In the genomic region with DNA sequence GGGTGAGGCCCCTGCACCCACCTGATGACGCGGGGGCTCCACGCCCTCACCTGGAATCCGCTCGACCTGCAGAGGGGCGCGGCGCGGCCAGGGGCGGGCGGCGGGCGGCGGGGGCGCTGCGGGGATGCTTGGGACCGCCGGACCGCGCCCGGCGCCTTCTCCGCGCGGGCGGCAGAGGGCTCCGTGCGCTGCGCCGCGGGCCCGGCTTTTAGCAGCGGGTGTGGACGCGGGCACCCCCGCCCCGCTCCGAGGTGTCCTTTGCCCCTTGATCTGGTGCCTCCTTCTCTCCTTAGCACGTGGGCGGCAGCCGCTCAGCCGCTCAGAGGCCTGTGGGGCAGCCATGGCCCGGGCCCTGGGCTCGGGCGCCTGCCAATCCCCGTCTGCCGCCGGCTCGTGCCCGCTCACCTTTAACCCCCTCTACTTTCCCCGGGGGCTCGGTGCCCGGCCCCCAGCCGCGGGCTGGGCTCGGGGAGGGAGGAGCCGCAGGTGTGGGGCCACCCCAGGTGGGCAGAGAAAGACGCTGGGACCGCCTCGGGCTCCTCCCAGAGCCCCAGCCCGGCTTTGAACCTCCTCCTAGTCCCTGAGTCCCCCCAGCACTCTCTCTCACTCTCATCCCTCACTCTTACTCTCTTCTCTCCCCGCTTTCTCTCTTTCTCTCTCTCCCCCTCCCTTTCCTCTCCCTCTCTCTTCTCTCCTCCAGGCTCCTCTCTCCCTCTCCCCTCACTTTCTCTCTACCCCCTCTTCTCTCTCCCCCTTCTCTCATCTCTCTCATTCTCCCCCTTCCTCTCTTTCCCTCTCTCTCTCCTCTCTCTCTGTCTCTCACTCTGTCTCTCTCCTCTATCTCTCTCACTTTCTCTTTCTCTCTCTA, we compare ENCODE assay signal across 8 cellular contexts. TPM values are rescaled to one million over a fixed set of nuclear protein-coding genes. Genes with fewer than 3 reads are reported as not detected.
DNase-seq lines count a peak whose midpoint lies in the region; ATAC-seq and TF ChIP-seq lines count a peak whose summit lies in the region.

No MANE protein-coding gene starts in this region.

- POLR2A ChIA-PET in HCT116 (lab: Charles Lee): no interaction called here

- H3K36me3 ChIP-seq in HCT116 (ENCODE audit: control insufficient read depth in 1 of 2, insufficient read depth in 2 of 2, low read length in 2 of 2): no peaks in the 10 kb centered on the region

- no peaks in the 10 kb centered on the region for H4K20me1 ChIP-seq in HCT116 (ENCODE audit: insufficient read depth)

- peak overlapping the region; percentile 88 for H3K4me2 ChIP-seq in HCT116 (ENCODE audit: low read length)

- H3K27ac ChIP-seq in 22Rv1 (no peak overlapping the region), HCT116 (ENCODE audit: low read depth, low read length) (peak overlapping the region; percentile 72)

- H3K9me2 ChIP-seq in HCT116 (ENCODE audit: insufficient read depth): no peaks in the 10 kb centered on the region

- no peaks in the 10 kb centered on the region for H3K9me3 Mint-ChIP-seq in osteocyte (ENCODE audit: unreplicated experiment)

- TF ChIP-seq CTCF in 22Rv1 (IDR thresholded peaks at IDR 0.05) (peak; percentile 75), HCT116 (IDR thresholded peaks at IDR 0.05 in 2 of 3, conservative IDR thresholded peaks at IDR 0.05 in 1 of 3; ENCODE audit: borderline replicate concordance in 1 of 3, insufficient read depth in 1 of 3, low read depth in 2 of 3, low read length in 2 of 3) (0 out of 6 replicates have a peak, but pooled peaks of 1 of the 3 experiments have one; percentile 13), osteocyte (IDR thresholded peaks at IDR 0.05) (peak; percentile 18)

- H3K9ac ChIP-seq in HCT116 (ENCODE audit: low read length): peak overlapping the region; percentile 80

- H3K27me3 ChIP-seq in HCT116 (ENCODE audit: insufficient read depth, low read length): no peaks in the 10 kb centered on the region

- H3K4me3 Mint-ChIP-seq in osteocyte (ENCODE audit: unreplicated experiment): peak overlapping the region; percentile 54

- peaks cover 9% of the 10 kb centered on the region for H3K4me1 Mint-ChIP-seq in osteocyte (ENCODE audit: unreplicated experiment)

- peaks cover 13 to 39% of the 10 kb centered on the region in 2 experiments for H3K4me1 ChIP-seq in HCT116 (ENCODE audit: control insufficient read depth in 1 of 2, insufficient read depth in 2 of 2, low read length in 2 of 2)

- H3K9me3 ChIP-seq in HCT116 (ENCODE audit: control insufficient read depth in 1 of 2, insufficient read depth in 1 of 2, low read depth in 1 of 2, low read length in 2 of 2): no peaks in the 10 kb centered on the region

- TF ChIP-seq RAD21 in HCT116 (IDR thresholded peaks at IDR 0.05; ENCODE audit: low read depth): no peak; the same call in 1 of the 2 replicates

- H3K79me2 ChIP-seq in HCT116 (ENCODE audit: insufficient read depth, low read length): no peaks in the 10 kb centered on the region

- peak; percentile 81 for ATAC-seq in HCT116
- ATAC-seq in esophagus mucosa: peak; percentile 21
- no peak for ATAC-seq in HG03196 (IDR thresholded peaks at IDR 0.05; ENCODE audit: unreplicated experiment)

- DNase-seq in HCT116 (ENCODE audit: low read depth, low spot score) (no peak), osteocyte (ENCODE audit: extremely low spot score, unreplicated experiment) (no peak), hippocampal formation (lab: John Stamatoyannopoulos, UW) (no peak), anterior cingulate cortex (lab: John Stamatoyannopoulos, UW) (no peak)
- DNase-seq in activated CD4-positive, alpha-beta T cell treated with anti-CD3 and anti-CD28 coated beads for 4 hours: peak; percentile 17 to 22

- peak; percentile 40 for TF ChIP-seq POLR2A in HCT116 (IDR thresholded peaks at IDR 0.05; ENCODE audit: borderline replicate concordance, extremely low read depth, insufficient read depth, insufficient read length)

- H2AFZ ChIP-seq in HCT116 (ENCODE audit: low read depth, low read length, poor library complexity, severe bottlenecking): no peak overlapping the region

- BruUV-seq in HCT116 (replicated peaks; lab: Mats Ljungman, UMichigan): no TSS peak

- peak overlapping the region; percentile 64 to 65 for H3K4me3 ChIP-seq in HCT116 (replicated peaks in 1 of 2; ENCODE audit: low read depth in 1 of 2, low read length in 2 of 2)

- CTCF ChIA-PET in HCT116 (lab: Charles Lee): no interaction called here

- peaks cover 72% of the 10 kb centered on the region for H3K27me3 Mint-ChIP-seq in osteocyte (ENCODE audit: unreplicated experiment)

- H3K27ac Mint-ChIP-seq in osteocyte (ENCODE audit: unreplicated experiment): no peak overlapping the region

- H3K36me3 Mint-ChIP-seq in osteocyte (ENCODE audit: unreplicated experiment): no peaks in the 10 kb centered on the region

- intact Hi-C loops in HCT116 (cut with micrococcal nuclease): no loop called here

- RAD21 ChIA-PET in HCT116 (lab: Charles Lee; ENCODE audit: low non-redundant PET in 1 of 2, low total read pairs in 2 of 2, uncharacterized antibody in 2 of 2, unreplicated experiment in 2 of 2): no interaction called here

TF ChIP-seq in HCT116, 20 proteins besides CTCF, POLR2A, EP300 and RAD21:
- TF ChIP-seq JUND (IDR thresholded peaks at IDR 0.05): no peak
- TF ChIP-seq ELF1 (IDR thresholded peaks at IDR 0.05; ENCODE audit: borderline replicate concordance, low read depth): no peak
- TF ChIP-seq ZFX (IDR thresholded peaks at IDR 0.05): peak; percentile 70; the same call in 1 of the 2 replicates
- TF ChIP-seq FOSL1 (IDR thresholded peaks at IDR 0.05; ENCODE audit: low read depth): no peak
- peak; percentile 56 for TF ChIP-seq POLR2AphosphoS5 (IDR thresholded peaks at IDR 0.05; ENCODE audit: low read depth, low read length)
- TF ChIP-seq, protein P1, sequence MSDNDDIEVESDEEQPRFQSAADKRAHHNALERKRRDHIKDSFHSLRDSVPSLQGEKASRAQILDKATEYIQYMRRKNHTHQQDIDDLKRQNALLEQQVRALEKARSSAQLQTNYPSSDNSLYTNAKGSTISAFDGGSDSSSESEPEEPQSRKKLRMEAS (IDR thresholded peaks at IDR 0.05): peak; percentile 83
- peak; percentile 46 for TF ChIP-seq TCF7L2 (IDR thresholded peaks at IDR 0.05; ENCODE audit: borderline replicate concordance, extremely low read depth, insufficient read depth, insufficient read length)
- peak; percentile 62 for TF ChIP-seq EGR1 (IDR thresholded peaks at IDR 0.05; ENCODE audit: low read depth)

RNA-seq across cellular contexts. Expression of a gene that starts 19.7 kb away (rescaled TPM):
- total RNA-seq in HCT116 (2021; ENCODE audit: unreplicated experiment): 9.5 TPM
- polyA plus RNA-seq in HCT116 (2012): 8.2 and 9.2 TPM in 2 replicates
- 0.32 TPM for total RNA-seq in esophagus mucosa
- total RNA-seq in osteocyte: 5.0 and 6.2 TPM in 2 replicates

RNA-seq across cellular contexts. Expression of a gene that starts 23.6 kb away (rescaled TPM):
- total RNA-seq in HCT116 (2021; ENCODE audit: unreplicated experiment) (79.4 TPM), esophagus mucosa (0.52 TPM), osteocyte (0.43 TPM in 1 of 2 replicates, not detected in the other)
- 57.5 and 60.6 TPM in 2 replicates for polyA plus RNA-seq in HCT116 (2012)

RNA-seq across cellular contexts. Expression of a gene that starts 35.3 kb away (rescaled TPM):
- 8.5 TPM for total RNA-seq in HCT116 (2021; ENCODE audit: unreplicated experiment)
- polyA plus RNA-seq in HCT116 (2012): 3.4 and 5.1 TPM in 2 replicates
- total RNA-seq in esophagus mucosa: 7.3 TPM
- 13.8 and 14.5 TPM in 2 replicates for total RNA-seq in osteocyte

RNA-seq across cellular contexts. Expression of a gene that starts 35.4 kb away (rescaled TPM):
- total RNA-seq in HCT116 (2021; ENCODE audit: unreplicated experiment): 168 TPM
- 148 and 164 TPM in 2 replicates for polyA plus RNA-seq in HCT116 (2012)
- 39.2 TPM for total RNA-seq in esophagus mucosa
- total RNA-seq in osteocyte: 47.2 and 56.7 TPM in 2 replicates

Comparison
In these comparisons a context has a peak if more than half of its experiments do, and no peak if none do; other contexts are left out.
1. DNase-seq: peak in activated CD4-positive, alpha-beta T cell treated with anti-CD3 and anti-CD28 coated beads for 4 hours (2 of 2); none in HCT116 (single experiment), osteocyte (single experiment), hippocampal formation (0 of 2) and anterior cingulate cortex (0 of 58).
2. RNA of a gene that starts 23.6 kb away (total RNA-seq): 79.4 TPM in HCT116 (single experiment); 0.52 TPM in esophagus mucosa (single experiment) and 0.43 TPM in osteocyte; every median in the first group is over 10 times any median in the second.